14 cellular contexts compared by ENCODE assay signal in genomic region chr2:191488135-191488534, GRCh38.
DNase-seq lines count a peak whose midpoint lies in the region; ATAC-seq, FAIRE-seq and TF ChIP-seq lines count a peak whose summit lies in the region.
"Had no signal": no experiment of that assay in that cellular context is flagged by ENCODE, and none has a peak within 500 bp of the region (broad histone marks: within the 10 kb centered on the region; RNA-seq: fewer than 3 reads in every experiment).

No MANE protein-coding gene starts in this region.

- H3K4me3 ChIP-seq in astrocyte (ENCODE audit: insufficient read depth, low read depth, low read length) = no peak overlapping the region
- H3K4me3 ChIP-seq: tibial artery had no signal

- H3K9ac ChIP-seq in astrocyte (ENCODE audit: low read length) = no peak overlapping the region

- H3K27me3 Mint-ChIP-seq in astrocyte (ENCODE audit: low read depth, unreplicated experiment) = no peaks in the 10 kb centered on the region
- H3K27me3 Mint-ChIP-seq: brain had no signal

- no peaks in the 10 kb centered on the region for H3K36me3 Mint-ChIP-seq in astrocyte (ENCODE audit: low read depth, unreplicated experiment)

- FAIRE-seq in HTR-8/SVneo (lab: Jason Lieb, UNC) = peak; percentile 74
- FAIRE-seq in astrocyte (lab: Jason Lieb, UNC) = no peak

- H3K27ac ChIP-seq in astrocyte (ENCODE audit: low read depth, low read length) = peak overlapping the region; percentile 86
- H3K27ac ChIP-seq: tibial artery had no signal

- no peak for TF ChIP-seq CTCF in astrocyte (IDR thresholded peaks at IDR 0.05; ENCODE audit: insufficient read depth, low read depth, low read length)

- H4K20me1 ChIP-seq in astrocyte (ENCODE audit: insufficient read depth, low read length) = no peaks in the 10 kb centered on the region

- H3K27ac Mint-ChIP-seq in astrocyte (ENCODE audit: unreplicated experiment) = peak overlapping the region; percentile 97
- H3K27ac Mint-ChIP-seq: brain, WTC11 had no signal

- no peak overlapping the region for H3K4me3 Mint-ChIP-seq in astrocyte (ENCODE audit: unreplicated experiment)
- H3K4me3 Mint-ChIP-seq: brain, WTC11 had no signal

- H3K4me1 Mint-ChIP-seq in astrocyte (ENCODE audit: low read depth, unreplicated experiment) = peaks cover 38% of the 10 kb centered on the region
- H3K4me1 Mint-ChIP-seq: WTC11 had no signal

- peaks cover 2% of the 10 kb centered on the region for H3K9me3 ChIP-seq in astrocyte (ENCODE audit: insufficient read depth, low read depth, low read length)

- H2AFZ ChIP-seq in astrocyte (ENCODE audit: low read depth, low read length) = peak overlapping the region; percentile 51

- peak; percentile 97 for ATAC-seq in left colon
- ATAC-seq: WTC11 had no signal

- no peaks in the 10 kb centered on the region for H3K27me3 ChIP-seq in astrocyte (ENCODE audit: insufficient read depth, low read length)
- H3K27me3 ChIP-seq: tibial artery had no signal

- H3K4me2 ChIP-seq in astrocyte (ENCODE audit: low read length) = peak overlapping the region; percentile 66

- no peaks in the 10 kb centered on the region for H3K36me3 ChIP-seq in astrocyte (ENCODE audit: insufficient read depth, low read length)
- H3K36me3 ChIP-seq: tibial artery had no signal

- DNase-seq in AG20443 (ENCODE audit: low spot score) (peak; percentile 60), HTR-8/SVneo (ENCODE audit: insufficient read length, low spot score) (no peak), astrocyte (ENCODE audit: low read depth) (peak; percentile 20), left colon (peak; percentile 39 to 72), SIG-M5 treated with dmso at 0.1 percent for 504 hours (lab: John Stamatoyannopoulos, UW; ENCODE audit: unreplicated experiment) (no peak), NCI-H1105 (lab: John Stamatoyannopoulos, UW) (no peak), cortex of kidney (lab: John Stamatoyannopoulos, UW) (no peak), NCI-H2227 (lab: John Stamatoyannopoulos, UW; ENCODE audit: unreplicated experiment) (no peak)
- DNase-seq: DMS 273 treated with DMSO at 0.1 percent for 48 hours; NCI-H1436 treated with DMSO at 0.1 percent for 48 hours; stimulated activated CD4-positive, alpha-beta T cell treated with anti-CD3 and anti-CD28 coated beads, Interleukin-4, amount 100 ng/mL, for 4 hours; tibial artery had no signal

- peaks cover 3% of the 10 kb centered on the region for H3K9me3 Mint-ChIP-seq in astrocyte (ENCODE audit: unreplicated experiment)

- intact Hi-C loops in left colon (cut with DNase I, micrococcal nuclease) = no loop called here

- H3K79me2 ChIP-seq in astrocyte (ENCODE audit: insufficient read depth, low read length) = no peaks in the 10 kb centered on the region

- H3K4me1 ChIP-seq in astrocyte (ENCODE audit: insufficient read depth, low read length) = peaks cover 25% of the 10 kb centered on the region
- H3K4me1 ChIP-seq: tibial artery had no signal

Comparison
In these comparisons a context has a peak if more than half of its experiments do, and no peak if none do; other contexts are left out.
1. DNase-seq: peak in AG20443 (single experiment), astrocyte (single experiment) and left colon (2 of 2); none in HTR-8/SVneo (single experiment), SIG-M5 treated with dmso at 0.1 percent for 504 hours (single experiment), NCI-H1105 (single experiment), cortex of kidney (single experiment) and NCI-H2227 (single experiment).